In the genomic region with DNA sequence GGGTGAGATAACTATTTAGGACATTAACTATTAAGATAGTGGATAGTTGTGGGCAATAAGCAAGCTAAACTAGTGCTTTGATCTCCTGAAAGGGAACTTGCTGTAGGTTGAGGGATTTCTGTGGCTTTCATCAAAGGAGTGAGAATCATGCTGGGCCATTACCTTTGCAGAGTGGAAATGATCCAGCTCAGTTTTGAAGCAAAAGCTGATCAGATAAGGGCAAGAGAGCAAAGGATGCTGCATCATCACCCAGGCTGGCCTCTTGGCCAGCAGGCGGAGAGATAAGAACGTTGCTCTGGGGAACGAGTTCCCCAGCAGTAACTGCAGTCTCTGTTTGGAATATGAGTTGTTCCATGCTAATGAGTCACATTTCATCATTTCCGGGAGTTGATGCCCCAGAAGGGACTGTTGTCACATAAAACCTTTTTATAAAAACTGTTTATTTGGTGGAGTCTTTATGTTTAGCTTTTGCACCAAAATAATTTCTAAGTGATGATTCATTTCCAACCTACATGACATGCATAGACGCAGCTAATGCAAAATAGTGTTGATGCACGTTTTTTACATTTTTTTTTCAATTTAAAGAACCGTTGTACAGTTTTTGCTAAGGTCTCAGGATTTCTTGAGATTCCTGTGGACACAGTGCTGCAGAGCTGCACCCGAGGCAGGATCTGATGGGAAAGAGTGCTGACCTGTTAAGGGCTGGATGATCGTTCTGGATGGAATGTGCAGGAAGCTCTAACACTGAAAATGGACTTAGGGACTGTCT, we compare ENCODE assay signal across 8 cellular contexts.
DNase-seq lines count a peak whose midpoint lies in the region; ATAC-seq and TF ChIP-seq lines count a peak whose summit lies in the region.

No MANE protein-coding gene starts in this region.

- no peaks in the 10 kb centered on the region for H3K36me3 ChIP-seq in hepatocyte (replicated peaks; ENCODE audit: insufficient read depth, low read depth)
- H3K36me3 ChIP-seq in urinary bladder (ENCODE audit: insufficient read depth), result no peaks in the 10 kb centered on the region

- H3K9me2 ChIP-seq in hepatocyte (replicated peaks; ENCODE audit: insufficient read depth), result no peaks in the 10 kb centered on the region

- intact Hi-C loops in Right ventricle myocardium inferior (cut with DNase I) (no loop called here), cardiac septum (cut with DNase I) (no loop called here)
- intact Hi-C loops in activated CD8-positive, alpha-beta T cell treated with anti-CD3 and anti-CD28 coated beads for 36 hours (cut with micrococcal nuclease), result no loop called here

- TF ChIP-seq CTCF in activated CD8-positive, alpha-beta T cell treated with anti-CD3 and anti-CD28 coated beads for 36 hours (IDR thresholded peaks at IDR 0.05), result no peak
- TF ChIP-seq CTCF in hepatocyte (IDR thresholded peaks at IDR 0.05; ENCODE audit: poor library complexity), result peak; percentile 21

- peak overlapping the region; percentile 62 for H3K27ac ChIP-seq in hepatocyte
- peak overlapping the region; percentile 70 for H3K27ac ChIP-seq in urinary bladder (ENCODE audit: low read depth)

- H3K4me1 Mint-ChIP-seq in activated CD8-positive, alpha-beta T cell treated with anti-CD3 and anti-CD28 coated beads for 36 hours (ENCODE audit: low read depth), result no peaks in the 10 kb centered on the region

- CTCF ChIA-PET in activated CD8-positive, alpha-beta T cell treated with anti-CD3 and anti-CD28 coated beads for 36 hours (lab: Charles Lee), result interaction anchor here (0.8 kb wide), 1 partner anchor 85 kb away, joined by 3 read pairs; no protein-coding TSS in a partner anchor

- H3K79me2 ChIP-seq in hepatocyte, result no peaks in the 10 kb centered on the region

- no peak overlapping the region for H3K27ac Mint-ChIP-seq in activated CD8-positive, alpha-beta T cell treated with anti-CD3 and anti-CD28 coated beads for 36 hours

- no peak overlapping the region for H2AFZ ChIP-seq in hepatocyte

- H3K27me3 ChIP-seq in hepatocyte, result no peaks in the 10 kb centered on the region

- no peaks in the 10 kb centered on the region for H3K9me3 Mint-ChIP-seq in activated CD8-positive, alpha-beta T cell treated with anti-CD3 and anti-CD28 coated beads for 36 hours

- POLR2A ChIA-PET in activated CD8-positive, alpha-beta T cell treated with anti-CD3 and anti-CD28 coated beads for 36 hours (lab: Charles Lee), result no interaction called here

- no peaks in the 10 kb centered on the region for H3K36me3 Mint-ChIP-seq in activated CD8-positive, alpha-beta T cell treated with anti-CD3 and anti-CD28 coated beads for 36 hours (ENCODE audit: low read depth)

- peaks cover 1% of the 10 kb centered on the region for H3K27me3 Mint-ChIP-seq in activated CD8-positive, alpha-beta T cell treated with anti-CD3 and anti-CD28 coated beads for 36 hours

- no peaks in the 10 kb centered on the region for H4K20me1 ChIP-seq in hepatocyte (ENCODE audit: insufficient read depth, poor library complexity, severe bottlenecking)

- peak; percentile 67 for ATAC-seq in Right ventricle myocardium inferior
- ATAC-seq in activated CD8-positive, alpha-beta T cell treated with anti-CD3 and anti-CD28 coated beads for 36 hours, result peak; percentile 73
- ATAC-seq in GM21737 (IDR thresholded peaks at IDR 0.05; ENCODE audit: unreplicated experiment), result no peak
- no peak for ATAC-seq in GM21367 (IDR thresholded peaks at IDR 0.05; ENCODE audit: unreplicated experiment)
- ATAC-seq in HG03469 (IDR thresholded peaks at IDR 0.05; ENCODE audit: unreplicated experiment), result no peak

- H3K4me3 ChIP-seq in hepatocyte (no peak overlapping the region), urinary bladder (ENCODE audit: low read depth, low read length) (no peak overlapping the region)

- H3K4me3 Mint-ChIP-seq in activated CD8-positive, alpha-beta T cell treated with anti-CD3 and anti-CD28 coated beads for 36 hours, result no peak overlapping the region

- H3K9me3 ChIP-seq in hepatocyte (ENCODE audit: low read depth), result no peaks in the 10 kb centered on the region

- no peaks in the 10 kb centered on the region for H3K4me1 ChIP-seq in hepatocyte (ENCODE audit: insufficient read depth)
- peaks cover 2% of the 10 kb centered on the region for H3K4me1 ChIP-seq in urinary bladder (ENCODE audit: insufficient read depth)

- DNase-seq in Right ventricle myocardium inferior (ENCODE audit: missing footprints) (no peak), cardiac septum (ENCODE audit: low spot score) (no peak), hepatocyte (ENCODE audit: low spot score) (peak; percentile 80)
- DNase-seq in activated CD8-positive, alpha-beta T cell treated with anti-CD3 and anti-CD28 coated beads for 36 hours, result peak; percentile 31

- peak overlapping the region; percentile 60 for H3K4me2 ChIP-seq in hepatocyte

- WGBS in hepatocyte (ENCODE audit: low lambda C conversion rate, missing lambda C conversion rate), result 20% methylated on average over 9 of the region's 9 CpGs
- 16% methylated on average over 9 of the region's 9 CpGs for WGBS in urinary bladder

Comparison
In these comparisons a context has a peak if more than half of its experiments do, and no peak if none do; other contexts are left out.
1. ATAC-seq: peak in Right ventricle myocardium inferior (single experiment) and activated CD8-positive, alpha-beta T cell treated with anti-CD3 and anti-CD28 coated beads for 36 hours (single experiment); none in GM21737 (single experiment), GM21367 (single experiment) and HG03469 (single experiment).
2. DNase-seq: peak in activated CD8-positive, alpha-beta T cell treated with anti-CD3 and anti-CD28 coated beads for 36 hours (single experiment) and hepatocyte (single experiment); none in Right ventricle myocardium inferior (single experiment) and cardiac septum (single experiment).